ENCODE assay signal across 26 cellular contexts in genomic region chr6:21278078-21278790, GRCh38.
DNase-seq lines count a peak whose midpoint lies in the region; ATAC-seq and TF ChIP-seq lines count a peak whose summit lies in the region.
"Had no signal": no experiment of that assay in that cellular context is flagged by ENCODE, and none has a peak within 500 bp of the region (broad histone marks: within the 10 kb centered on the region; RNA-seq: fewer than 3 reads in every experiment).

No MANE protein-coding gene starts in this region.

- no peak overlapping the region for H2AFZ ChIP-seq in neural cell (ENCODE audit: low read depth, low read length)

- peaks cover 2% of the 10 kb centered on the region for H3K9me3 Mint-ChIP-seq in Calu3 (ENCODE audit: low read depth, unreplicated experiment)
- H3K9me3 Mint-ChIP-seq: activated naive CD4-positive, alpha-beta T cell treated with anti-CD3 and anti-CD28 coated beads, Interleukin-2, amount 50 U/mL, for 24 hours had no signal

- no peak for DNase-seq in Right ventricle myocardium inferior (ENCODE audit: missing footprints)
- no peak for DNase-seq in cardiac septum (ENCODE audit: low spot score)
- DNase-seq in Right ventricle myocardium superior, result peak; percentile 48
- DNase-seq in activated T-cell treated with anti-CD3 and anti-CD28 coated beads, Interleukin-2, amount 50 U/mL, for 1 hour, result no peak
- no peak for DNase-seq in Calu3
- DNase-seq: 8988T; activated CD4-positive, alpha-beta T cell treated with anti-CD3 and anti-CD28 coated beads for 36 hours; DMS79; erythroblast; NCI-H1048; NCI-H2029 treated with DMSO at 0.1 percent for 48 hours; NCI-H345; SIG-M5; stimulated activated CD4-positive, alpha-beta T cell treated with anti-CD3 and anti-CD28 coated beads, Interleukin-2, amount 100 ng/mL, for 24 hours; stimulated activated naive B cell treated with anti-CD40 and anti-IgM and Interleukin-4, amounts not matched to agents 10 μg/mL and 1 μg/mL and 100 μg/mL, for 72 hours; T-helper 1 cell had no signal

- TF ChIP-seq CTCF in neural cell (IDR thresholded peaks at IDR 0.05; ENCODE audit: poor library complexity, severe bottlenecking) (no peak), Calu3 (IDR thresholded peaks at IDR 0.05; ENCODE audit: unreplicated experiment) (no peak)

- no peak overlapping the region for H3K4me3 Mint-ChIP-seq in Calu3 (ENCODE audit: low read depth, unreplicated experiment)
- H3K4me3 Mint-ChIP-seq: activated CD4-positive, alpha-beta T cell treated with anti-CD3 and anti-CD28 coated beads for 36 hours; activated naive CD4-positive, alpha-beta T cell treated with anti-CD3 and anti-CD28 coated beads, Interleukin-2, amount 50 U/mL, for 24 hours; activated T-helper 1 cell treated with anti-CD3 and anti-CD28 coated beads, Interleukin-12 subunit alpha, Interleukin-12 subunit beta, Interleukin-2, Interleukin-4 antibody, amounts not matched to agents 30 ng/mL and 10 ng/mL and 1 ng/mL, durations not matched to agents 14 hours and 24 hours and 36 hours; B cell; neural crest cell; stimulated activated naive B cell treated with anti-CD40 and anti-IgM and Interleukin-4, amounts not matched to agents 10 μg/mL and 1 μg/mL and 100 μg/mL, for 72 hours had no signal

- peak overlapping the region; percentile 32 for H3K27ac ChIP-seq in neural cell (ENCODE audit: low read length)
- H3K27ac ChIP-seq: prostate gland, skin epidermis had no signal

- intact Hi-C loops in Right ventricle myocardium inferior (cut with DNase I) (no loop called here), cardiac septum (cut with DNase I) (no loop called here), Right ventricle myocardium superior (cut with DNase I) (no loop called here), Calu3 (cut with micrococcal nuclease; ENCODE audit: unreplicated experiment) (loop anchor here (5.0 kb wide), 1 partner anchor 256 kb away; no protein-coding TSS in a partner anchor)

- H3F3A ChIP-seq in neural cell (ENCODE audit: insufficient read depth, low read length, poor library complexity, severe bottlenecking), result no peaks in the 10 kb centered on the region

- no peak overlapping the region for H3K4me3 ChIP-seq in neural cell (ENCODE audit: low read length)
- H3K4me3 ChIP-seq: prostate gland, skin epidermis had no signal

- H3K27ac Mint-ChIP-seq in Calu3 (ENCODE audit: unreplicated experiment), result no peak overlapping the region
- H3K27ac Mint-ChIP-seq: activated CD4-positive, alpha-beta T cell treated with anti-CD3 and anti-CD28 coated beads for 36 hours; activated naive CD4-positive, alpha-beta T cell treated with anti-CD3 and anti-CD28 coated beads, Interleukin-2, amount 50 U/mL, for 24 hours; activated T-helper 1 cell treated with anti-CD3 and anti-CD28 coated beads, Interleukin-12 subunit alpha, Interleukin-12 subunit beta, Interleukin-2, Interleukin-4 antibody, amounts not matched to agents 30 ng/mL and 10 ng/mL and 1 ng/mL, durations not matched to agents 14 hours and 24 hours and 36 hours; B cell; stimulated activated naive B cell treated with anti-CD40 and anti-IgM and Interleukin-4, amounts not matched to agents 10 μg/mL and 1 μg/mL and 100 μg/mL, for 72 hours had no signal

- TF ChIP-seq EP300 in neural cell (conservative IDR thresholded peaks at IDR 0.05; ENCODE audit: poor library complexity, severe bottlenecking), result no peak

- no peaks in the 10 kb centered on the region for H3K27me3 ChIP-seq in neural cell (ENCODE audit: insufficient read depth, low read depth, low read length)

- H3K79me2 ChIP-seq in neural cell (replicated peaks; ENCODE audit: insufficient read depth, low read length), result no peaks in the 10 kb centered on the region

- H4K20me1 ChIP-seq in neural cell (ENCODE audit: insufficient read depth), result no peaks in the 10 kb centered on the region

- CTCF ChIA-PET in Calu3 (lab: Charles Lee), result interaction anchor here (0.6 to 1.0 kb wide), 5 partner anchors 15 to 169 kb away, joined by 3 to 5 read pairs (median 3); no protein-coding TSS in a partner anchor

- TF ChIP-seq RAD21 in neural cell (conservative IDR thresholded peaks at IDR 0.05), result no peak

- ATAC-seq in Right ventricle myocardium inferior (peak; percentile 93), Right ventricle myocardium superior (ENCODE audit: poor library complexity) (peak; percentile 90), GM18519 (IDR thresholded peaks at IDR 0.05; ENCODE audit: low FRiP score, unreplicated experiment) (no peak), HG03354 (IDR thresholded peaks at IDR 0.05; ENCODE audit: poor library complexity, severe bottlenecking, unreplicated experiment) (no peak)
- ATAC-seq: activated CD4-positive, alpha-beta T cell treated with anti-CD3 and anti-CD28 coated beads for 36 hours; HepG2; stimulated activated naive B cell treated with anti-CD40 and anti-IgM and Interleukin-4, amounts not matched to agents 10 μg/mL and 1 μg/mL and 100 μg/mL, for 72 hours had no signal

- BruUV-seq in Calu3 (replicated peaks; lab: Mats Ljungman, UMichigan), result no TSS peak

- no peaks in the 10 kb centered on the region for H3K36me3 Mint-ChIP-seq in Calu3 (ENCODE audit: insufficient read depth, unreplicated experiment)
- H3K36me3 Mint-ChIP-seq: activated naive CD4-positive, alpha-beta T cell treated with anti-CD3 and anti-CD28 coated beads, Interleukin-2, amount 50 U/mL, for 24 hours had no signal

- no peaks in the 10 kb centered on the region for H3K27me3 Mint-ChIP-seq in Calu3 (ENCODE audit: unreplicated experiment)
- H3K27me3 Mint-ChIP-seq: activated CD4-positive, alpha-beta T cell treated with anti-CD3 and anti-CD28 coated beads for 36 hours; activated naive CD4-positive, alpha-beta T cell treated with anti-CD3 and anti-CD28 coated beads, Interleukin-2, amount 50 U/mL, for 24 hours; B cell; stimulated activated naive B cell treated with anti-CD40 and anti-IgM and Interleukin-4, amounts not matched to agents 10 μg/mL and 1 μg/mL and 100 μg/mL, for 72 hours had no signal

- H3K9ac ChIP-seq in neural cell (ENCODE audit: low read length), result peak overlapping the region; percentile 7

- no peaks in the 10 kb centered on the region for H3K9me3 ChIP-seq in neural cell (ENCODE audit: low read length)
- H3K9me3 ChIP-seq: prostate gland had no signal

- peaks cover 35% of the 10 kb centered on the region for H3K4me1 Mint-ChIP-seq in Calu3 (ENCODE audit: low read depth, unreplicated experiment)
- H3K4me1 Mint-ChIP-seq: activated CD4-positive, alpha-beta T cell treated with anti-CD3 and anti-CD28 coated beads for 36 hours; activated naive CD4-positive, alpha-beta T cell treated with anti-CD3 and anti-CD28 coated beads, Interleukin-2, amount 50 U/mL, for 24 hours; B cell; stimulated activated naive B cell treated with anti-CD40 and anti-IgM and Interleukin-4, amounts not matched to agents 10 μg/mL and 1 μg/mL and 100 μg/mL, for 72 hours had no signal

- no peaks in the 10 kb centered on the region for H3K9me2 ChIP-seq in neural cell (ENCODE audit: insufficient read depth, low read length)

- no peak overlapping the region for H3K4me2 ChIP-seq in neural cell (ENCODE audit: low read length)

- H3K36me3 ChIP-seq in neural cell (ENCODE audit: insufficient read depth, low read length), result no peaks in the 10 kb centered on the region
- H3K36me3 ChIP-seq: prostate gland had no signal

TF ChIP-seq in neural cell, 6 proteins besides CTCF, POLR2A, EP300 and RAD21:
- TF ChIP-seq POLR2AphosphoS5 (IDR thresholded peaks at IDR 0.05) (no peak), EZH2 (IDR thresholded peaks at IDR 0.05; ENCODE audit: borderline replicate concordance, insufficient read depth, low read length, poor library complexity, severe bottlenecking) (no peak), REST (IDR thresholded peaks at IDR 0.05; ENCODE audit: borderline replicate concordance) (no peak), SMC3 (conservative IDR thresholded peaks at IDR 0.05; ENCODE audit: poor library complexity) (no peak), MXI1 (conservative IDR thresholded peaks at IDR 0.05; ENCODE audit: poor library complexity, severe bottlenecking) (no peak), TAF1 (IDR thresholded peaks at IDR 0.05; ENCODE audit: low read depth) (no peak)

Comparison
In these comparisons a context has a peak if more than half of its experiments do, and no peak if none do; other contexts are left out.
1. ATAC-seq: peak in Right ventricle myocardium inferior (single experiment) and Right ventricle myocardium superior (single experiment); none in GM18519 (single experiment) and HG03354 (single experiment).